ENCODE assay signal across 8 cellular contexts in the genomic region with DNA sequence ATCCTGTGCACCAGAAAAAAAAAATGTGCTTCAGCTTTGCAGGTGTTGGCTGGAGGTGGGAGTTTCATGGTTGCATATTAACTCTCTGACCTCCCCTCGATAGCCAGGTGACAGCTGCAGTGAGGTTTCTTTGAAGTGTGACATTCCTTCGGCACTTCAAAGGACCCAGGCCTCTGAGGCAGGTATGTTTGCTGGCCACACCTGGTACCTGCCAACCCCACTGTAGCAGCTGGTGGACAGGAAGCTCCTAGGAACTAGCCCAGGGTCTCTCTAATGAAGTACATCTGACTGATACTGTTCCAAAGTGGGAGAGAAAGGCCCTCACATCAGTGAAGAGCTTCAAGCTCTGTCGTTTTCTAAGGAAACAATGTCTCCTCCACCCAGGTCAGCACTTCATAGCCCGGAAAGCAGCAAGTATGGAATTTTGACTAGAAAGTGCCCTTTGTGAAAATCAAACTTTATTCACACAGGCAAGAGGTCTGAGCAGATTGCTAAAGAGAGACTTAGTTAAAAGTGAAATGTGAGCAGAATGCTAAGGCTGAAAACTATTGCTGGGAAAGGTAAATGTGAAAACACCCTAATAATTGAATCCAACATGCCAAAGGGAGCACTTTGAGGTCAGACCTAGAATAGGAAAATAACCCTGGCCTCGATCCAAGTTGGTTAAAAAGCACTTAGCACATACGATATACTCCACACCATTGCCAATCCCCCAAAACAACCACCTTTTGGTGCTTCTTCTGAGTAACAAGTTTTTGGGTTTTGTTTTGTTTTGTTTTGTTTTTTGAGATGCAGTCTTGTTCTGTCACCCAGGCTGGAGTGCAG.
DNase-seq lines count a peak whose midpoint lies in the region; ATAC-seq and TF ChIP-seq lines count a peak whose summit lies in the region.

No MANE protein-coding gene starts in this region.

- DNase-seq in GM10248 (ENCODE audit: extremely low spot score) (peak; percentile 32), NCI-H69 (lab: John Stamatoyannopoulos, UW) (peak; percentile 76), left lobe of liver (ENCODE audit: low spot score) (no peak), KG1 (lab: John Stamatoyannopoulos, UW) (no peak)
- DNase-seq in activated CD4-positive, alpha-beta memory T cell treated with anti-CD3 and anti-CD28 coated beads for 36 hours = no peak

- CTCF ChIA-PET in GM10248 (lab: Yijun Ruan, JAX) = interaction anchor here (1.6 to 2.5 kb wide), 3 partner anchors 11 to 25 kb away, joined by 5 to 13 read pairs (median 5); no protein-coding TSS in a partner anchor
- CTCF ChIA-PET in activated CD4-positive, alpha-beta memory T cell treated with anti-CD3 and anti-CD28 coated beads for 36 hours (lab: Charles Lee) = interaction anchor here (0.6 to 1.5 kb wide), 4 partner anchors 10 to 347 kb away, joined by 3 to 4 read pairs (median 4); no protein-coding TSS in a partner anchor

- no peak for TF ChIP-seq CTCF in GM10248 (IDR thresholded peaks at IDR 0.05; ENCODE audit: control extremely low read depth, extremely low read depth, low read depth, missing control alignments)

- no peaks in the 10 kb centered on the region for H3K9me3 Mint-ChIP-seq in activated CD4-positive, alpha-beta memory T cell treated with anti-CD3 and anti-CD28 coated beads for 36 hours

- intact Hi-C loops in activated CD4-positive, alpha-beta memory T cell treated with anti-CD3 and anti-CD28 coated beads for 36 hours (cut with micrococcal nuclease) = no loop called here

- ATAC-seq in HG02759 (IDR thresholded peaks at IDR 0.05; ENCODE audit: unreplicated experiment) (peak; percentile 68), left lobe of liver (peak; percentile 40), GM19455 (IDR thresholded peaks at IDR 0.05; ENCODE audit: unreplicated experiment) (no peak)
- ATAC-seq in activated CD4-positive, CD25-positive, alpha-beta regulatory T cell treated with anti-CD3 and anti-CD28 coated beads, Interleukin-2, amount 50 U/mL, for 24 hours = no peak

- no peaks in the 10 kb centered on the region for H3K36me3 Mint-ChIP-seq in activated CD4-positive, alpha-beta memory T cell treated with anti-CD3 and anti-CD28 coated beads for 36 hours

- POLR2A ChIA-PET in GM10248 (lab: Yijun Ruan, JAX) = no interaction called here
- POLR2A ChIA-PET in activated CD4-positive, alpha-beta memory T cell treated with anti-CD3 and anti-CD28 coated beads for 36 hours (lab: Charles Lee) = interaction anchor here (1.3 kb wide), 1 partner anchor 71 kb away, joined by 4 read pairs; the partner anchor contains the start of gene PHLDA1

- H3K4me1 Mint-ChIP-seq in activated CD4-positive, alpha-beta memory T cell treated with anti-CD3 and anti-CD28 coated beads for 36 hours (ENCODE audit: low read depth) = peaks cover 25% of the 10 kb centered on the region

- H3K4me3 Mint-ChIP-seq in activated CD4-positive, alpha-beta memory T cell treated with anti-CD3 and anti-CD28 coated beads for 36 hours = no peak overlapping the region

- no peaks in the 10 kb centered on the region for H3K27me3 Mint-ChIP-seq in activated CD4-positive, alpha-beta memory T cell treated with anti-CD3 and anti-CD28 coated beads for 36 hours

- no peak overlapping the region for H3K27ac Mint-ChIP-seq in activated CD4-positive, alpha-beta memory T cell treated with anti-CD3 and anti-CD28 coated beads for 36 hours

Comparison
In these comparisons a context has a peak if more than half of its experiments do, and no peak if none do; other contexts are left out.
1. DNase-seq: peak in GM10248 (single experiment) and NCI-H69 (single experiment); none in left lobe of liver (single experiment), activated CD4-positive, alpha-beta memory T cell treated with anti-CD3 and anti-CD28 coated beads for 36 hours (single experiment) and KG1 (single experiment).
2. ATAC-seq: peak in HG02759 (single experiment) and left lobe of liver (single experiment); none in GM19455 (single experiment) and activated CD4-positive, CD25-positive, alpha-beta regulatory T cell treated with anti-CD3 and anti-CD28 coated beads, Interleukin-2, amount 50 U/mL, for 24 hours (0 of 2).